8 cellular contexts compared by ENCODE assay signal in the genomic region with DNA sequence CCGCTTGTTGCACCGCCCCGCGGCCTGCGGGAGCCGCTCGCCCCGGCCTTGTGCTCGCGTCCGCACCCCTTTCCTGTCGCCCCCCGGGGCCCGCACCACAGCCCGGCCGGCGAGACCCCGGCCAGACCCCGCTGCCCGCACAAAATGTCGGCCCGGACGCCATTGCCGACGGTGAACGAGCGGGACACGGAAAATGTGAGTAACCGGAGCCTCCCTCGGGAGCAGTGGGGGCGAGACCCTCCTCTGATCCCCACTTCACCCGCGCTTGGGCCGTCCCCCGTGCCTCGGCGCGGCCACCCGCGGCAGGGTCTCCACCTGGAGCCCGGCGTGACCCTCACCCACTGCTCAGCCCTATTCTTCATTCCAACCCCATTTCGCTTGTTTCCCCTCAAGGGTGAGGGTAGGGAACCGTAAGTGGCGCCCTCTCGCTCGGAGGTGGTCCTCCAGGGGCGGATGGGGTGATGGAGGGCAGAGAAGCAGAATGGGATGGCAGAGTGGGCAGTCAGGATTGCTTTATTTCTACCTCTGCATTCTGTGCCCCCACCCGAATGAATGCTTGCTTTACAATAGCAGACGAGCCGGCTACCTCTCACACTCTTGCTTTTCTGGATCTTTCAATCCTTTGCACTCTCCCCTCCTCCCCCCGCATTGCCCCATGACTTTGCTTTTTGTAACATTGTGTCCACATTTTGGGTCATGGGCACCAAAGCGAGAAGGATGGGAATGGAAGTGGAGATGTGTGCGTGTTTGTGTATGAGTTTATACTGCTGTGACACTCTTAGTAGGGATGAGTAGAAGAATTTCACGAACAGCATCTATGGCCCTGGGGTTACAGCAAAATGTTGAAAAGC. TPM values are rescaled to one million over a fixed set of nuclear protein-coding genes. Genes with fewer than 3 reads are reported as not detected.
DNase-seq lines count a peak whose midpoint lies in the region; ATAC-seq and TF ChIP-seq lines count a peak whose summit lies in the region.

No MANE protein-coding gene starts in this region.

- H3K36me3 ChIP-seq in BLaER1 treated with 17β-estradiol and CSF1 and Interleukin-3, amounts not matched to agents 10 nM and 100 nM = no peaks in the 10 kb centered on the region
- no peaks in the 10 kb centered on the region for H3K36me3 ChIP-seq in tibial nerve

- DNase-seq in NCI-H128 (lab: John Stamatoyannopoulos, UW; ENCODE audit: unreplicated experiment) (peak; percentile 26), choroid plexus epithelial cell (ENCODE audit: low read depth) (no peak), medulla oblongata (ENCODE audit: extremely low spot score) (peak; percentile 63), tibial nerve (ENCODE audit: low spot score in 2 of 2) (peak in 1 of 2 donors; percentile 31), COR-L47 (lab: John Stamatoyannopoulos, UW) (no peak), inferior parietal cortex (ENCODE audit: extremely low spot score) (no peak)

- TF ChIP-seq CTCF in choroid plexus epithelial cell (conservative IDR thresholded peaks at IDR 0.05; ENCODE audit: low read depth, low read length) (no peak), tibial nerve (IDR thresholded peaks at IDR 0.05) (no peak)

- no peaks in the 10 kb centered on the region for H3K9me3 ChIP-seq in BLaER1 treated with 17β-estradiol and CSF1 and Interleukin-3, amounts not matched to agents 10 nM and 100 nM (replicated peaks in 1 of 11)
- peaks cover 0 to under 1% (median 0%) of the 10 kb centered on the region in 4 donors for H3K9me3 ChIP-seq in tibial nerve

- no peak for TF ChIP-seq EP300 in tibial nerve (IDR thresholded peaks at IDR 0.05)

- peak overlapping the region; percentile 64 to 87 (median 80) for H3K27ac ChIP-seq in BLaER1 treated with 17β-estradiol and CSF1 and Interleukin-3, amounts not matched to agents 10 nM and 100 nM
- peak overlapping the region; percentile 83 to 92 (median 86) for H3K27ac ChIP-seq in tibial nerve

- H3K4me1 ChIP-seq in BLaER1 treated with 17β-estradiol and CSF1 and Interleukin-3, amounts not matched to agents 10 nM and 100 nM = peaks cover 0 to 23% (median 20%) of the 10 kb centered on the region in 10 experiments; a peak in 15 of 20 replicates
- H3K4me1 ChIP-seq in tibial nerve = peaks cover 0 to 12% (median 0%) of the 10 kb centered on the region in 4 donors

- 1% methylated on average over 29 to 55 of the region's 55 CpGs for WGBS in tibial nerve, 2 donors

- H4K20me1 ChIP-seq in BLaER1 treated with 17β-estradiol and CSF1 and Interleukin-3, amounts not matched to agents 10 nM and 100 nM = 0 out of 22 replicates have a peak, but pooled peaks cover 0 to 7% (median 0%) of the 10 kb centered on the region in 11 experiments

- peak; percentile 15 for ATAC-seq in GM18873 (IDR thresholded peaks at IDR 0.05; ENCODE audit: low FRiP score, unreplicated experiment)

- H3K4me3 ChIP-seq in BLaER1 treated with 17β-estradiol and CSF1 and Interleukin-3, amounts not matched to agents 10 nM and 100 nM = peak overlapping the region; percentile 75 to 97 (median 86)
- H3K4me3 ChIP-seq in choroid plexus epithelial cell (ENCODE audit: low read depth, low read length) (peak overlapping the region; percentile 50), tibial nerve (peak overlapping the region; percentile 74 to 94 (median 85))

- H3K9ac ChIP-seq in BLaER1 treated with 17β-estradiol and CSF1 and Interleukin-3, amounts not matched to agents 10 nM and 100 nM = peak overlapping the region; percentile 81 to 91 (median 85)

- no peak for TF ChIP-seq POLR2A in tibial nerve (IDR thresholded peaks at IDR 0.05)

- peaks cover 28 to 47% (median 41%) of the 10 kb centered on the region in 11 experiments for H3K27me3 ChIP-seq in BLaER1 treated with 17β-estradiol and CSF1 and Interleukin-3, amounts not matched to agents 10 nM and 100 nM
- no peaks in the 10 kb centered on the region for H3K27me3 ChIP-seq in tibial nerve

- peak overlapping the region; percentile 83 to 94 (median 88) for H3K4me2 ChIP-seq in BLaER1 treated with 17β-estradiol and CSF1 and Interleukin-3, amounts not matched to agents 10 nM and 100 nM

RNA-seq across cellular contexts. Expression of gene MARK1, which starts 1.0 kb away (rescaled TPM):
- total RNA-seq in tibial nerve = 10 to 100 TPM; 11.1 to 12.9 (median 11.9) TPM

Comparison
In these comparisons a context has a peak if more than half of its experiments do, and no peak if none do; other contexts are left out.
1. DNase-seq: peak in NCI-H128 (single experiment) and medulla oblongata (single experiment); none in choroid plexus epithelial cell (single experiment), COR-L47 (single experiment) and inferior parietal cortex (single experiment).
2. Peak in every context shown above with its lines, with median percentiles within 50 percentile points of each other: H3K4me3 ChIP-seq.